Comparison of ENCODE assay signal across 21 cellular contexts in genomic region chr17:31202968-31203367, GRCh38.
DNase-seq lines count a peak whose midpoint lies in the region; ATAC-seq and TF ChIP-seq lines count a peak whose summit lies in the region.
"Had no signal": no experiment of that assay in that cellular context is flagged by ENCODE, and none has a peak within 500 bp of the region (broad histone marks: within the 10 kb centered on the region; RNA-seq: fewer than 3 reads in every experiment).

No MANE protein-coding gene starts in this region.

- no peak overlapping the region for H4K91ac ChIP-seq in IMR-90 (ENCODE audit: insufficient read depth, low read depth, low read length)

- H2BK120ac ChIP-seq in IMR-90 (ENCODE audit: low read depth, low read length), result no peak overlapping the region

- H3K23ac ChIP-seq in IMR-90 (ENCODE audit: low read depth, low read length), result no peak overlapping the region

- H2BK20ac ChIP-seq in IMR-90 (ENCODE audit: low read depth, low read length), result no peak overlapping the region

- H3K4me1 ChIP-seq in IMR-90 (ENCODE audit: control insufficient read depth, insufficient read depth, low read length), result peaks cover 1% of the 10 kb centered on the region; the same call in 1 of the 2 replicates
- H3K4me1 ChIP-seq in upper lobe of right lung, result no peaks in the 10 kb centered on the region
- H3K4me1 ChIP-seq: BE2C had no signal

- H3K36me3 ChIP-seq in IMR-90 (ENCODE audit: control insufficient read depth, insufficient read depth, low read length) (peaks cover 4% of the 10 kb centered on the region; the same call in 1 of the 2 replicates), upper lobe of right lung (peaks cover 11% of the 10 kb centered on the region)
- H3K36me3 ChIP-seq: BE2C had no signal

- in situ Hi-C loops in IMR-90 (cut with MboI; ENCODE audit: low sequenced_read_pairs), result no loop called here

- no peaks in the 10 kb centered on the region for H3K9me3 ChIP-seq in IMR-90 (ENCODE audit: control insufficient read depth, insufficient read depth, low read length)
- H3K9me3 ChIP-seq in upper lobe of right lung, result no peaks in the 10 kb centered on the region
- H3K9me3 ChIP-seq: BE2C, MG63 had no signal

- dilution Hi-C loops in IMR-90 (cut with HindIII; ENCODE audit: low sequenced_read_pairs, unreplicated experiment), result no loop called here

- no peak overlapping the region for H3K18ac ChIP-seq in IMR-90 (ENCODE audit: low read depth, low read length)

- no peak overlapping the region for H3K14ac ChIP-seq in IMR-90 (replicated peaks; ENCODE audit: low read depth, low read length)

- H3K27me3 ChIP-seq in IMR-90 (ENCODE audit: control insufficient read depth, insufficient read depth, low read length), result no peaks in the 10 kb centered on the region
- no peaks in the 10 kb centered on the region for H3K27me3 ChIP-seq in upper lobe of right lung
- H3K27me3 ChIP-seq: BE2C, MG63 had no signal

- BruUV-seq in IMR-90 (replicated peaks; lab: Mats Ljungman, UMichigan), result no TSS peak

- no peak overlapping the region for H3K4me2 ChIP-seq in IMR-90 (ENCODE audit: low read depth, low read length)

- H3K9me1 ChIP-seq in IMR-90 (ENCODE audit: insufficient read depth, low read length), result peaks cover 2% of the 10 kb centered on the region; the same call in 1 of the 2 replicates

- no peak overlapping the region for H4K8ac ChIP-seq in IMR-90 (ENCODE audit: low read depth in 2 of 2, low read length in 2 of 2)

- H2BK15ac ChIP-seq in IMR-90 (ENCODE audit: low read depth, low read length), result no peak overlapping the region

- ATAC-seq in left ventricle myocardium superior (peak; percentile 46), left cardiac atrium (no peak), IMR-90 (ENCODE audit: low read depth) (peak; percentile 86), upper lobe of right lung (peak; percentile 95), HG03175 (IDR thresholded peaks at IDR 0.05; ENCODE audit: unreplicated experiment) (no peak)
- ATAC-seq: GM12878, HCT116, Right ventricle myocardium inferior had no signal

- H2AK9ac ChIP-seq in IMR-90 (replicated peaks; ENCODE audit: low read depth, low read length, poor library complexity), result no peak overlapping the region

- H4K20me1 ChIP-seq in IMR-90 (ENCODE audit: insufficient read depth, low read length), result peaks cover 3% of the 10 kb centered on the region; the same call in 1 of the 2 replicates

- no peak overlapping the region for H3K4ac ChIP-seq in IMR-90 (ENCODE audit: low read depth, low read length)

- H4K5ac ChIP-seq in IMR-90 (ENCODE audit: low read depth, low read length), result no peak overlapping the region

- POLR2A ChIA-PET in IMR-90 (lab: Charles Lee; ENCODE audit: unreplicated experiment), result no interaction called here

- peaks cover 18 to 28% of the 10 kb centered on the region in 2 experiments for H3K79me1 ChIP-seq in IMR-90 (ENCODE audit: low read depth in 1 of 2, low read length in 2 of 2)

- DNase-seq in left ventricle myocardium superior (no peak), left cardiac atrium (no peak), IMR-90 (peak; percentile 38), fibroblast of the aortic adventitia (ENCODE audit: low read depth) (peak; percentile 7), upper lobe of right lung (no peak), activated gamma-delta T cell treated with Interleukin-2 at 50 U/mL for 16 hours (no peak), germinal center (ENCODE audit: low spot score) (no peak)
- DNase-seq: BE2C; Calu3; CD4-positive, alpha-beta T cell; DMS53; KG1; MG63; NCI-H1092; NCI-H2081; NCI-H524 treated with DMSO at 0.1 percent for 48 hours had no signal

- H3K9ac ChIP-seq in IMR-90 (ENCODE audit: low read depth, low read length), result no peak overlapping the region

- no peak for TF ChIP-seq CTCF in IMR-90 (conservative IDR thresholded peaks at IDR 0.05; ENCODE audit: low read depth, low read length)
- no peak for TF ChIP-seq CTCF in fibroblast of the aortic adventitia (IDR thresholded peaks at IDR 0.05; ENCODE audit: insufficient read depth, low read length)
- TF ChIP-seq CTCF in upper lobe of right lung (IDR thresholded peaks at IDR 0.05), result no peak

- H2AFZ ChIP-seq in IMR-90 (replicated peaks; ENCODE audit: low read length, poor library complexity), result no peak overlapping the region

- no peak overlapping the region for H2BK5ac ChIP-seq in IMR-90 (ENCODE audit: low read depth, low read length, poor library complexity, severe bottlenecking)

- TF ChIP-seq POLR2A in IMR-90 (IDR thresholded peaks at IDR 0.05; ENCODE audit: low read depth, low read length), result no peak

- 0 out of 2 replicates have a peak overlapping the region, but pooled peaks have one; percentile 58 for H2AK5ac ChIP-seq in IMR-90 (ENCODE audit: low read depth, low read length)

- CTCF ChIA-PET in IMR-90 (lab: Yijun Ruan, JAX), result interaction anchor here (1.0 kb wide), 1 partner anchor 189 kb away, joined by 4 read pairs; no protein-coding TSS in a partner anchor

- intact Hi-C loops in left ventricle myocardium superior (cut with micrococcal nuclease) (no loop called here), left cardiac atrium (cut with DNase I) (no loop called here), IMR-90 (cut with micrococcal nuclease) (loop anchor here (5.0 kb wide), 2 partner anchors 36 to 106 kb away; no protein-coding TSS in a partner anchor), upper lobe of right lung (cut with DNase I) (no loop called here)

- no peak overlapping the region for H3K56ac ChIP-seq in IMR-90 (ENCODE audit: extremely low read depth, insufficient read depth, low read length)

- H3K4me3 ChIP-seq in IMR-90 (ENCODE audit: insufficient read depth, low read depth, low read length) (no peak overlapping the region), fibroblast of the aortic adventitia (ENCODE audit: low read depth, low read length) (no peak overlapping the region), upper lobe of right lung (no peak overlapping the region)
- H3K4me3 ChIP-seq: GM12878, MG63, SK-N-MC had no signal

- no peak for TF ChIP-seq RAD21 in IMR-90 (IDR thresholded peaks at IDR 0.05; ENCODE audit: low read length)

- no peak overlapping the region for H3K27ac ChIP-seq in IMR-90 (ENCODE audit: insufficient read depth, low read length)
- no peak overlapping the region for H3K27ac ChIP-seq in upper lobe of right lung
- H3K27ac ChIP-seq: SK-N-MC had no signal

TF ChIP-seq in IMR-90, 13 proteins besides CTCF, POLR2A, EP300 and RAD21:
- no peak for TF ChIP-seq CHD1 (IDR thresholded peaks at IDR 0.05; ENCODE audit: low read depth, low read length)
- TF ChIP-seq BHLHE40 (IDR thresholded peaks at IDR 0.05; ENCODE audit: low read depth, low read length), result no peak
- TF ChIP-seq ELK1 (IDR thresholded peaks at IDR 0.05; ENCODE audit: borderline replicate concordance, low read depth, low read length), result no peak
- TF ChIP-seq MAFK (IDR thresholded peaks at IDR 0.05; ENCODE audit: low read depth, low read length), result no peak
- TF ChIP-seq USF2 (IDR thresholded peaks at IDR 0.05; ENCODE audit: low read depth, low read length), result no peak

Comparison
In these comparisons a context has a peak if more than half of its experiments do, and no peak if none do; other contexts are left out.
1. ATAC-seq: peak in left ventricle myocardium superior (single experiment), IMR-90 (single experiment) and upper lobe of right lung (single experiment); none in left cardiac atrium (0 of 2) and HG03175 (single experiment).
2. DNase-seq: peak in IMR-90 (single experiment) and fibroblast of the aortic adventitia (single experiment); none in left ventricle myocardium superior (single experiment), left cardiac atrium (single experiment), upper lobe of right lung (single experiment), activated gamma-delta T cell treated with Interleukin-2 at 50 U/mL for 16 hours (single experiment) and germinal center (single experiment).